ENCODE assay signal across 19 cellular contexts in the genomic region with DNA sequence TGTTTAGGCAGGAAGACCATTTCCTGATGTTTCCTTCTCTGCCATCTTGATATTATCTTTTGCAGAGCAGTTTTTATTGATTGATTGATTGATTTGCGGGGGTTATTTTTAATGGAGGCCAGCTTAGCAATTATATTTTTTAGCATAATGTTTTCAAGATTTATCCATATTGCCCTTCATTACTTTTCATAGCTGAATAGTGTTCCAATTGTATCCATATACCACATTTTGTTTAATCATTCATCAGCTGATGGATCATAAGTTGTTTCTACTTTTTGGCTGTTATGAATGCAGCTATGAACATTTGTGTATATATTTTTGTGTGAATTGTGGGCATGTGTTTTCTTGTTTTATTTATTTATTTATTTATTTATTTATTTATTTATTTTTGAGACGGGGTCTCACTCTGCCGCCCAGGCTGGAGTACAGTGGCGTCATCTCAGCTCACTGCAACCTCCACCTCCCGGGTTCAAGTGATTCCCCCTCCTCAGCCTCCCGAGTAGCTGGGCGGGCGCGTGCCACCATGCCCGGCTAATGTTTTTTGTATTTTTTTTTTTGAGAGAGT. TPM values are rescaled to one million over a fixed set of nuclear protein-coding genes. Genes with fewer than 3 reads are reported as not detected.
A peak's percentile ranks its signal among the peaks of the same experiment; 100 is the strongest.
DNase-seq lines count a peak whose midpoint lies in the region; ATAC-seq, FAIRE-seq and TF ChIP-seq lines count a peak whose summit lies in the region.
"Had no signal": no experiment of that assay in that cellular context is flagged by ENCODE, and none has a peak within 500 bp of the region (broad histone marks: within the 10 kb centered on the region; RNA-seq: fewer than 3 reads in every experiment).

No MANE protein-coding gene starts in this region.

- no peak overlapping the region for H3K9ac ChIP-seq in HepG2 (ENCODE audit: insufficient read depth, low read depth, low read length)
- H3K9ac ChIP-seq in Loucy (ENCODE audit: low read depth, low read length, poor library complexity, severe bottlenecking) = no peak overlapping the region
- H3K9ac ChIP-seq in neural progenitor cell = no peak overlapping the region
- H3K9ac ChIP-seq: GM23248 had no signal

- H3K4me1 ChIP-seq in HepG2 (ENCODE audit: insufficient read depth, low read length) (peaks cover 87% of the 10 kb centered on the region), right lobe of liver (no peaks in the 10 kb centered on the region), Loucy (ENCODE audit: insufficient read depth, low read length, poor library complexity, severe bottlenecking) (peaks cover 7% of the 10 kb centered on the region), neural progenitor cell (peaks cover 10% of the 10 kb centered on the region)

- H3K9me2 ChIP-seq in Loucy (replicated peaks; ENCODE audit: low read depth, low read length) = no peaks in the 10 kb centered on the region

- H3K27ac Mint-ChIP-seq in neural progenitor cell = peak overlapping the region; percentile 10
- H3K27ac Mint-ChIP-seq: CD4-positive, alpha-beta memory T cell had no signal

- H3K79me2 ChIP-seq in HepG2 (ENCODE audit: insufficient read depth, low read length) (no peaks in the 10 kb centered on the region), Loucy (ENCODE audit: insufficient read depth, low read length) (no peaks in the 10 kb centered on the region), neural progenitor cell (ENCODE audit: low read depth) (no peaks in the 10 kb centered on the region)

- H3K36me3 Mint-ChIP-seq in neural progenitor cell = no peaks in the 10 kb centered on the region
- H3K36me3 Mint-ChIP-seq: CD4-positive, alpha-beta memory T cell had no signal

- H2AFZ ChIP-seq in HepG2 (ENCODE audit: low read length) = no peak overlapping the region
- H2AFZ ChIP-seq in Loucy (ENCODE audit: low read length) = peak overlapping the region; percentile 26; the same call in 1 of the 2 replicates
- no peak overlapping the region for H2AFZ ChIP-seq in neural progenitor cell (replicated peaks)
- H2AFZ ChIP-seq: GM23248 had no signal

- H3K4me1 Mint-ChIP-seq in neural progenitor cell = peaks cover 20% of the 10 kb centered on the region

- in situ Hi-C loops in HepG2 (cut with HindIII; ENCODE audit: extremely low pct_ligation_motif_present, low pct_unique_long_range_greater_than_20kb) = no loop called here

- no peak for DNase-seq in HepG2 (ENCODE audit: low spot score)
- DNase-seq in right lobe of liver = no peak
- DNase-seq in neural progenitor cell (ENCODE audit: low spot score) = no peak
- DNase-seq in hippocampal formation (lab: John Stamatoyannopoulos, UW) = no peak
- DNase-seq: C1 segment of cervical spinal cord; Calu3; CD4-positive, alpha-beta memory T cell; COR-L47; DMS53; DMS79 treated with DMSO at 0.1 percent for 48 hours; GF-D8; GM23248; H7; HCEC 1CT had no signal

- POLR2A ChIA-PET in HepG2 (lab: Yijun Ruan, JAX) = interaction anchor here (3.3 kb wide), 1 partner anchor 31 kb away, joined by 11 read pairs; no protein-coding TSS in a partner anchor

- H3F3A ChIP-seq in Loucy (ENCODE audit: low read depth) (no peaks in the 10 kb centered on the region), neural progenitor cell (ENCODE audit: low read depth) (peaks cover 5% of the 10 kb centered on the region)

- TF ChIP-seq RAD21 in HepG2 (CRISPR knock-in tag; IDR thresholded peaks at IDR 0.05) = no peak

- FAIRE-seq in HepG2 (lab: Jason Lieb, UNC) = no peak
- FAIRE-seq: GM12891, GM18507, H1 had no signal

- H3K27ac ChIP-seq in HepG2 (ENCODE audit: extremely low read length, insufficient read depth, low read length) (peak overlapping the region; percentile 67), right lobe of liver (no peak overlapping the region), neural progenitor cell (no peak overlapping the region)
- H3K27ac ChIP-seq: GM23248 had no signal

- TF ChIP-seq POLR2A in HepG2 (IDR thresholded peaks at IDR 0.05; ENCODE audit: insufficient read depth in 1 of 2, low read depth in 2 of 2, low read length in 2 of 2) (no peak), right lobe of liver (IDR thresholded peaks at IDR 0.05) (no peak)

- peaks cover 9% of the 10 kb centered on the region for H3K27me3 Mint-ChIP-seq in neural progenitor cell (ENCODE audit: insufficient read depth, low read depth)

- H3K4me2 ChIP-seq in HepG2 (ENCODE audit: low read depth, low read length) (no peak overlapping the region), Loucy (ENCODE audit: low read depth, low read length, poor library complexity, severe bottlenecking) (no peak overlapping the region), neural progenitor cell (no peak overlapping the region)

- no peak overlapping the region for H3K4me3 Mint-ChIP-seq in neural progenitor cell
- H3K4me3 Mint-ChIP-seq: CD4-positive, alpha-beta memory T cell had no signal

- H3K27me3 ChIP-seq in HepG2 (ENCODE audit: control insufficient read depth in 1 of 2, insufficient read depth in 2 of 2, low read length in 2 of 2) (no peaks in the 10 kb centered on the region), right lobe of liver (no peaks in the 10 kb centered on the region), Loucy (ENCODE audit: insufficient read depth, low read length, poor library complexity, severe bottlenecking) (no peaks in the 10 kb centered on the region), neural progenitor cell (no peaks in the 10 kb centered on the region)

- no TSS peak for BruUV-seq in HepG2 (replicated peaks; lab: Mats Ljungman, UMichigan)

- H4K20me1 ChIP-seq in HepG2 (ENCODE audit: insufficient read depth, low read length) (no peaks in the 10 kb centered on the region), Loucy (ENCODE audit: insufficient read depth, low read length, poor library complexity, severe bottlenecking) (no peaks in the 10 kb centered on the region), neural progenitor cell (ENCODE audit: low read depth) (no peaks in the 10 kb centered on the region)

- H3K9me3 ChIP-seq in HepG2 (ENCODE audit: low read length) (no peaks in the 10 kb centered on the region), right lobe of liver (no peaks in the 10 kb centered on the region), Loucy (ENCODE audit: insufficient read depth, low read depth, low read length) (no peaks in the 10 kb centered on the region), neural progenitor cell (ENCODE audit: low read depth) (no peaks in the 10 kb centered on the region)

- no peak overlapping the region for H3K4me3 ChIP-seq in HepG2 (replicated peaks in 1 of 3; ENCODE audit: insufficient read depth in 1 of 3, low read depth in 2 of 3, low read length in 3 of 3)
- no peak overlapping the region for H3K4me3 ChIP-seq in right lobe of liver
- H3K4me3 ChIP-seq in Loucy (ENCODE audit: low read length, poor library complexity, severe bottlenecking) = no peak overlapping the region
- H3K4me3 ChIP-seq in neural progenitor cell = no peak overlapping the region
- H3K4me3 ChIP-seq: GM23248 had no signal

- H3K36me3 ChIP-seq in HepG2 (replicated peaks in 1 of 2; ENCODE audit: control insufficient read depth in 1 of 2, insufficient read depth in 2 of 2, low read length in 2 of 2) (no peaks in the 10 kb centered on the region), right lobe of liver (no peaks in the 10 kb centered on the region), Loucy (ENCODE audit: insufficient read depth, low read length) (no peaks in the 10 kb centered on the region), neural progenitor cell (no peaks in the 10 kb centered on the region)

- no peak for TF ChIP-seq CTCF in HepG2 (CRISPR knock-in tag; IDR thresholded peaks at IDR 0.05)
- no peak for TF ChIP-seq CTCF in right lobe of liver (IDR thresholded peaks at IDR 0.05)
- no peak for TF ChIP-seq CTCF in Loucy (conservative IDR thresholded peaks at IDR 0.05; ENCODE audit: low read length)
- TF ChIP-seq CTCF in neural progenitor cell (IDR thresholded peaks at IDR 0.05) = no peak

- 94% methylated on average over 10 of the region's 10 CpGs for WGBS in HepG2 (ENCODE audit: low lambda C conversion rate)
- 89% methylated on average over 9 of the region's 10 CpGs for WGBS in right lobe of liver (ENCODE audit: insufficient coverage, low coverage, low lambda C conversion rate, missing lambda C conversion rate)

- H3K9me3 Mint-ChIP-seq in neural progenitor cell = no peaks in the 10 kb centered on the region

- ATAC-seq in HepG2 (no peak), right lobe of liver (no peak), GM18909 (IDR thresholded peaks at IDR 0.05; ENCODE audit: poor library complexity, unreplicated experiment) (no peak)

- intact Hi-C loops in HepG2 (cut with micrococcal nuclease; ENCODE audit: unreplicated experiment) (no loop called here), right lobe of liver (cut with DNase I) (no loop called here)

- CTCF ChIA-PET in HepG2 (lab: Yijun Ruan, JAX; ENCODE audit: low intra/inter-chr PET ratio, low total read pairs) = no interaction called here

- TF ChIP-seq EP300 in HepG2 (IDR thresholded peaks at IDR 0.05; ENCODE audit: low read depth in 2 of 2, low read length in 2 of 2) (no peak), HepG2 (CRISPR knock-in tag; IDR thresholded peaks at IDR 0.05; ENCODE audit: borderline replicate concordance) (no peak)

RNA-seq across cellular contexts. Expression of a gene that starts 20.9 kb away (rescaled TPM):
- total RNA-seq in HepG2 (2016; rRNA removed; fragmentation: Illumina TruSeq; extraction: Trizol) (11.1 and 14.8 TPM in 2 replicates), right lobe of liver (10 to 100 TPM in 2 of 6 experiments, 1 to 10 TPM in 4; 7.5 to 14.1 (median 8.7) TPM), neural progenitor cell (ENCODE audit: low replicate concordance) (25.3 and 33.7 TPM in 2 replicates)
- total RNA-seq in HepG2 (2016; cell fraction: cytosol; rRNA removed; fragmentation: Illumina TruSeq; extraction: Trizol; ENCODE audit: low read depth) = 5.2 and 6.2 TPM in 2 replicates
- total RNA-seq in HepG2 (2016; cell fraction: insoluble cytoplasmic fraction; rRNA removed; fragmentation: Illumina TruSeq; extraction: Trizol) = 10.9 and 13.8 TPM in 2 replicates
- 6.6 and 7.2 TPM in 2 replicates for total RNA-seq in HepG2 (2016; cell fraction: membrane; rRNA removed; fragmentation: Illumina TruSeq; extraction: Trizol)
- total RNA-seq in HepG2 (2016; cell fraction: nucleus; rRNA removed; fragmentation: Illumina TruSeq; extraction: Trizol) = 15.7 and 18.1 TPM in 2 replicates
- polyA plus RNA-seq in HepG2 (2011; rRNA removed) = 10.2 and 10.5 TPM in 2 replicates
- polyA plus RNA-seq in HepG2 (2011; cell fraction: cytosol; rRNA removed) = 5.8 and 9.2 TPM in 2 replicates
- 7.8 and 8.1 TPM in 2 replicates for polyA plus RNA-seq in HepG2 (2011; cell fraction: nucleus; rRNA removed)
- polyA plus RNA-seq in HepG2 (2012) = 12.0 and 12.1 TPM in 2 replicates
- 0.57 and 0.69 TPM in 2 replicates for polyA plus RNA-seq in HepG2 (2016; cell fraction: cytosol; fragmentation: Illumina TruSeq; extraction: Trizol; ENCODE audit: low read depth)
- 14.2 and 16.0 TPM in 2 replicates for polyA plus RNA-seq in HepG2 (2016; cell fraction: insoluble cytoplasmic fraction; fragmentation: Illumina TruSeq; extraction: Trizol; ENCODE audit: low read depth)
- 1.9 and 2.5 TPM in 2 replicates for polyA plus RNA-seq in HepG2 (2016; cell fraction: membrane; fragmentation: Illumina TruSeq; extraction: Trizol; ENCODE audit: low read depth)
- polyA plus RNA-seq in HepG2 (2016; cell fraction: nucleus; fragmentation: Illumina TruSeq; extraction: Trizol; ENCODE audit: insufficient read depth, low read depth) = 19.9 and 20.7 TPM in 2 replicates
- polyA minus RNA-seq in HepG2 (2011; rRNA and poly(A)+ RNA removed; ENCODE audit: low replicate concordance) = 15.4 and 22.7 TPM in 2 replicates
- polyA minus RNA-seq in HepG2 (2011; cell fraction: cytosol; rRNA and poly(A)+ RNA removed) = 11.9 and 12.5 TPM in 2 replicates
- polyA minus RNA-seq in HepG2 (2011; cell fraction: nucleus; rRNA and poly(A)+ RNA removed) = 25.1 TPM in 2 replicates
